ENCODE assay signal across 20 cellular contexts in the genomic region with DNA sequence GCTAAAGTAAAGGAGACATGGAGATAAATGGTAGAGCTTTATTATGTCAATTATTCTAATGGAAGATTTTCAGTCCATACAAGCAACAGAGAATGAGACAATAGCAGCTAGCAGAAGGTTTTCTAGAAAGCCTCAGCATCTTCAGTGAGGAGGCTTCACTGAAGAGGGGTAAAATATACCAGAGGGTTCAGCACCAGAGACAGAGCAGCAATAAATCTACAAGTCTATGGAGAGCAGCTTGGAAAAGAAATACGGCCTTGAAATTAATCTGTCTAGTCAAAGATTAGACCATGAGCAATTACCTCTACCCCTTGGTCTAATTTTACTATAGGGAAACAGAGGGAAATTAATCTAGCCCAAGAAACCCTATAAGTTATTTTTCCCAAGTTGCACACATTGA.
"Had no signal": no experiment of that assay in that cellular context is flagged by ENCODE, and none has a peak within 500 bp of the region (broad histone marks: within the 10 kb centered on the region; RNA-seq: fewer than 3 reads in every experiment).

No MANE protein-coding gene starts in this region.

- DNase-seq: activated CD4-positive, alpha-beta memory T cell treated with anti-CD3 and anti-CD28 coated beads, Interleukin-2, amount 10 ng/mL, durations not matched to agents 7 days and 5 days; activated CD4-positive, alpha-beta T cell treated with anti-CD3 and anti-CD28 coated beads for 1 hour; activated CD4-positive, alpha-beta T cell treated with anti-CD3 and anti-CD28 coated beads for 4 hours; activated CD4-positive, alpha-beta T cell treated with anti-CD3 and anti-CD28 coated beads, Interleukin-2, amount 10 ng/mL, durations not matched to agents 7 days and 5 days; activated CD4-positive, alpha-beta T cell treated with anti-CD3 and anti-CD28 coated beads, Interleukin-2, amount 50 U/mL, for 4 hours; activated CD8-positive, alpha-beta memory T cell treated with anti-CD3 and anti-CD28 coated beads, Interleukin-2, amount 50 U/mL, for 48 hours; activated gamma-delta T cell; activated naive CD4-positive, alpha-beta T cell; activated naive CD4-positive, alpha-beta T cell treated with anti-CD3 and anti-CD28 coated beads, Interleukin-2, amount 10 ng/mL, durations not matched to agents 7 days and 5 days; activated naive CD8-positive, alpha-beta T cell treated with anti-CD3 and anti-CD28 coated beads, Interleukin-2, amount 10 ng/mL, durations not matched to agents 7 days and 5 days; activated T-cell treated with anti-CD3 and anti-CD28 coated beads for 4 hours; activated T-cell treated with anti-CD3 and anti-CD28 coated beads, Interleukin-2, amount 50 U/mL, for 24 hours; activated T-cell treated with anti-CD3 and anti-CD28 coated beads, Interleukin-2, amount 50 U/mL, for 72 hours; effector CD4-positive, alpha-beta T cell; effector memory CD8-positive, alpha-beta T cell; erythroblast; foreskin keratinocyte; gastrocnemius medialis; heart right ventricle; T-helper 2 cell had no signal
